Comparison of ENCODE assay signal across 12 cellular contexts in the genomic region with DNA sequence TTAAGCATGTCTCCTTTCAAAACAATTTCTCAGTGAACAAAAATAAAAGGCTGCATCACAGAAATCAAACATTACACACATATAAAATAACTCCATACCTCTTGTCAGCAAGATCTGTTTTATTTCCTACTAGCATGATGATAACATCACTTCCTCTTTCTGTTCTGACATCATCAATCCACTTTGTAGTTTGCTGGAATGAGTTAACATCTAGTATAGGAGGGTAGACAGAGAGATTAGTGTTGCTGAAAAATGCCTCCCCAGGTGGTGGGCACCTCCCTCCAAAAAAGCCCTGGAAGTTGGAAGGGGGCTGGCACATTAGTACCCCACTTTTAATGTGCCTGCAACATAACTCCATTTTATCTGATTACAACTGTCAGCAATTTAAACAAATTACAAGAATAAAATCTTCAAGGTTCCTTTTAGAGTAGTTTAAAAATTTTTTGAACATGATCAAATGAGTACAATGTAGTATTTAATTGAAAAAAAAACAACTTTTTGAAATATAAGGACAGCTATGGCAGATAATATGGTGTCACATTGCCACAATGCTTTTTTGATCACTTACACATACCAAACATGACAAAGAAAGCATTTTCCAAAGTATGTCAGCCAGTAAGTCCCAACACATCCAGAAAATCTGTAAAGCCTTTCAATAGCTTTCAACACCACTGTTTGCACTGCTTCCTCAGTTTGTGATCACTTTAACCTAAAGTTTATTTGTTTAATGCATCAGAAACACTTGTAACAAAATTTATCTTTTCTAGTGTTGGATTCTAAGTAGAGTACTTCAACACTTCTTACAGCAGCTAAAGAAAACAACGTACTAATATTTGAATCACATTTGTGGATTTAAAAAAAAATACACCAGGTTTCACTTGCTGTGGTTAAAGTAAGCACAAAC. TPM values are rescaled to one million over a fixed set of nuclear protein-coding genes. Genes with fewer than 3 reads are reported as not detected.
DNase-seq lines count a peak whose midpoint lies in the region; ATAC-seq, FAIRE-seq and TF ChIP-seq lines count a peak whose summit lies in the region.
"Had no signal": no experiment of that assay in that cellular context is flagged by ENCODE, and none has a peak within 500 bp of the region (broad histone marks: within the 10 kb centered on the region; RNA-seq: fewer than 3 reads in every experiment).

No MANE protein-coding gene starts in this region.

- no peak overlapping the region for H3K4me3 ChIP-seq in SK-N-SH (ENCODE audit: low read depth in 2 of 2, low read length in 1 of 2)
- H3K4me3 ChIP-seq: psoas muscle had no signal

- TF ChIP-seq CTCF in SK-N-SH (IDR thresholded peaks at IDR 0.05) = no peak

- peaks cover 5 to 23% of the 10 kb centered on the region in 2 experiments; a peak in 3 of 4 replicates for H3K4me1 ChIP-seq in SK-N-SH (ENCODE audit: control insufficient read depth in 1 of 2, insufficient read depth in 2 of 2, low read depth in 1 of 2, low read length in 1 of 2)

- peaks cover 8 to 70% of the 10 kb centered on the region in 2 experiments for H3K36me3 ChIP-seq in SK-N-SH (replicated peaks in 1 of 2; ENCODE audit: control insufficient read depth in 1 of 2, insufficient read depth in 2 of 2, low read length in 1 of 2)

- TF ChIP-seq EP300 in SK-N-SH (IDR thresholded peaks at IDR 0.05; ENCODE audit: borderline replicate concordance in 1 of 2, low read depth in 1 of 2, low read length in 1 of 2) = no peak

- H3K4me2 ChIP-seq in SK-N-SH = peak overlapping the region; percentile 31; the same call in 1 of the 2 replicates

- peaks cover 61% of the 10 kb centered on the region for H3K79me2 ChIP-seq in SK-N-SH (ENCODE audit: insufficient read depth)

- 80% methylated on average over 1 of the region's 1 CpG for WGBS in SK-N-SH (ENCODE audit: low lambda C conversion rate)

- H3K9ac ChIP-seq in SK-N-SH = no peak overlapping the region

- no peak for TF ChIP-seq RAD21 in SK-N-SH (IDR thresholded peaks at IDR 0.05; ENCODE audit: low read length)

- FAIRE-seq in GM12891 (lab: Jason Lieb, UNC) (peak; percentile 83), endometrium (lab: Jason Lieb, UNC) (peak; percentile 15)
- FAIRE-seq: D721Med had no signal

- no peaks in the 10 kb centered on the region for H3K27me3 ChIP-seq in SK-N-SH (ENCODE audit: insufficient read depth)

- DNase-seq in A172 (ENCODE audit: low spot score) (peak; percentile 14), GM12891 (ENCODE audit: insufficient read length, low spot score) (no peak), SK-N-SH (peak; percentile 21), GM19238 (ENCODE audit: insufficient read length, low spot score) (no peak), ecto neural progenitor cell (ENCODE audit: low spot score) (no peak), NCI-H1694 treated with DMSO at 0.1 percent for 48 hours (lab: John Stamatoyannopoulos, UW) (no peak)
- DNase-seq: activated gamma-delta T cell, psoas muscle, T-cell had no signal

- CTCF ChIA-PET in SK-N-SH (lab: Yijun Ruan, JAX) = interaction anchor here (0.7 to 0.8 kb wide), 2 partner anchors 13 to 667 kb away, joined by 3 to 5 read pairs; no protein-coding TSS in a partner anchor

- no peaks in the 10 kb centered on the region for H3K9me2 ChIP-seq in SK-N-SH

- no peak for TF ChIP-seq POLR2A in GM12891 (IDR thresholded peaks at IDR 0.05; ENCODE audit: low read depth, low read length)

- no peaks in the 10 kb centered on the region for H3K9me3 ChIP-seq in SK-N-SH
- H3K9me3 ChIP-seq: psoas muscle had no signal

- ATAC-seq in HG03439 (IDR thresholded peaks at IDR 0.05; ENCODE audit: unreplicated experiment) = no peak
- ATAC-seq: psoas muscle, T-cell had no signal

- peaks cover 23% of the 10 kb centered on the region; the same call in 1 of the 2 replicates for H4K20me1 ChIP-seq in SK-N-SH (ENCODE audit: insufficient read depth)

- POLR2A ChIA-PET in SK-N-SH (lab: Yijun Ruan, JAX) = no interaction called here

- H2AFZ ChIP-seq in SK-N-SH (ENCODE audit: low read depth) = no peak overlapping the region

- H3F3A ChIP-seq in SK-N-SH (replicated peaks; ENCODE audit: insufficient read depth) = peaks cover 25% of the 10 kb centered on the region

- H3K27ac ChIP-seq in SK-N-SH (ENCODE audit: low read depth in 2 of 2, low read length in 1 of 2) = peak overlapping the region; percentile 13 to 47; a peak in 3 of 4 replicates
- H3K27ac ChIP-seq: psoas muscle had no signal

TF ChIP-seq in GM12891, 5 proteins besides CTCF, POLR2A, EP300 and RAD21:
- TF ChIP-seq TAF1 (IDR thresholded peaks at IDR 0.05; ENCODE audit: low read depth, low read length) (no peak), SPI1 (IDR thresholded peaks at IDR 0.05; ENCODE audit: low read depth, low read length) (peak; percentile 91), POLR2AphosphoS5 (IDR thresholded peaks at IDR 0.05; ENCODE audit: low read depth, low read length) (no peak), POU2F2 (IDR thresholded peaks at IDR 0.05; ENCODE audit: low read depth, low read length) (no peak), PAX5 (IDR thresholded peaks at IDR 0.05; ENCODE audit: insufficient read depth, low read length, severe bottlenecking) (no peak)

TF ChIP-seq in SK-N-SH, 30 proteins besides CTCF, POLR2A, EP300 and RAD21:
- TF ChIP-seq FOXM1 (IDR thresholded peaks at IDR 0.05; ENCODE audit: low read depth) = no peak
- peak; percentile 40; the same call in 1 of the 2 replicates for TF ChIP-seq GABPA (IDR thresholded peaks at IDR 0.05; ENCODE audit: low read depth)
- TF ChIP-seq, protein P1, sequence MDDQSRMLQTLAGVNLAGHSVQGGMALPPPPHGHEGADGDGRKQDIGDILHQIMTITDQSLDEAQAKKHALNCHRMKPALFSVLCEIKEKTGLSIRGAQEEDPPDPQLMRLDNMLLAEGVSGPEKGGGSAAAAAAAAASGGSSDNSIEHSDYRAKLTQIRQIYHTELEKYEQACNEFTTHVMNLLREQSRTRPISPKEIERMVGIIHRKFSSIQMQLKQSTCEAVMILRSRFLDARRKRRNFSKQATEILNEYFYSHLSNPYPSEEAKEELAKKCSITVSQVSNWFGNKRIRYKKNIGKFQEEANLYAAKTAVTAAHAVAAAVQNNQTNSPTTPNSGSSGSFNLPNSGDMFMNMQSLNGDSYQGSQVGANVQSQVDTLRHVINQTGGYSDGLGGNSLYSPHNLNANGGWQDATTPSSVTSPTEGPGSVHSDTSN (IDR thresholded peaks at IDR 0.05) = peak; percentile 21; the same call in 1 of the 2 replicates
- TF ChIP-seq TCF12 (IDR thresholded peaks at IDR 0.05) = peak; percentile 52; the same call in 1 of the 2 replicates
- TF ChIP-seq RXRA (IDR thresholded peaks at IDR 0.05; ENCODE audit: borderline replicate concordance, low read depth) = no peak
TF ChIP-seq in SK-N-SH: peak in this region for 3.

RNA-seq across cellular contexts. Expression of a gene that starts 44.5 kb away (rescaled TPM):
- 91.8 and 92.1 TPM in 2 replicates for total RNA-seq in A172 (2014; rRNA removed; shearing (Covaris generic))
- polyA plus RNA-seq in GM12891 (2012; ENCODE audit: low read depth, missing spikeins) = 21.8 TPM
- polyA plus RNA-seq in SK-N-SH (2012; rRNA removed) = 39.1 and 48.8 TPM in 2 replicates
- 70.7 and 85.3 TPM in 2 replicates for polyA plus RNA-seq in SK-N-SH (2012; cell fraction: cytosol; rRNA removed)
- 15.7 and 31.3 TPM in 2 replicates for polyA plus RNA-seq in SK-N-SH (2012; cell fraction: nucleus; rRNA removed)

Comparison
In these comparisons a context has a peak if more than half of its experiments do, and no peak if none do; other contexts are left out.
1. DNase-seq: peak in A172 (single experiment) and SK-N-SH (single experiment); none in GM12891 (single experiment), GM19238 (single experiment), ecto neural progenitor cell (single experiment) and NCI-H1694 treated with DMSO at 0.1 percent for 48 hours (single experiment).